9 cellular contexts compared by ENCODE assay signal in genomic region chr2:127887452-127888219, GRCh38. TPM values are rescaled to one million over a fixed set of nuclear protein-coding genes. Genes with fewer than 3 reads are reported as not detected.
DNase-seq lines count a peak whose midpoint lies in the region; ATAC-seq, FAIRE-seq and TF ChIP-seq lines count a peak whose summit lies in the region.
"Had no signal": no experiment of that assay in that cellular context is flagged by ENCODE, and none has a peak within 500 bp of the region (broad histone marks: within the 10 kb centered on the region; RNA-seq: fewer than 3 reads in every experiment).

No MANE protein-coding gene starts in this region.

- H3K9me3 ChIP-seq in astrocyte (ENCODE audit: insufficient read depth, low read depth, low read length), result no peaks in the 10 kb centered on the region
- H3K9me3 ChIP-seq in transverse colon, result no peaks in the 10 kb centered on the region
- no peaks in the 10 kb centered on the region for H3K9me3 ChIP-seq in Peyer's patch

- in situ Hi-C loops in transverse colon (cut with MboI; ENCODE audit: low pct_ligation_motif_present in 1 of 4, low pct_unique_long_range_greater_than_20kb in 1 of 4, low sequenced_read_pairs in 3 of 4), result loop anchor here in 1 of 4 donors (10.0 kb wide), 1 partner anchor 207 kb away; the partner anchor contains the start of gene UGGT1

- H3K27ac Mint-ChIP-seq in activated T-cell treated with anti-CD3 and anti-CD28 coated beads, Interleukin-2, amount 50 U/mL, for 72 hours, result peak overlapping the region; percentile 81
- peak overlapping the region; percentile 58 for H3K27ac Mint-ChIP-seq in astrocyte (ENCODE audit: unreplicated experiment)

- peaks cover 48% of the 10 kb centered on the region for H3K4me1 Mint-ChIP-seq in activated T-cell treated with anti-CD3 and anti-CD28 coated beads, Interleukin-2, amount 50 U/mL, for 72 hours (ENCODE audit: low read depth)
- peaks cover 11% of the 10 kb centered on the region for H3K4me1 Mint-ChIP-seq in astrocyte (ENCODE audit: low read depth, unreplicated experiment)

- H3K27ac ChIP-seq in astrocyte (ENCODE audit: low read depth, low read length), result peak overlapping the region; percentile 13
- H3K27ac ChIP-seq in transverse colon, result peak overlapping the region; percentile 90 to 95 (median 92)
- H3K27ac ChIP-seq in Peyer's patch, result peak overlapping the region in 1 of 4 donors; percentile 7

- H3K36me3 Mint-ChIP-seq in activated T-cell treated with anti-CD3 and anti-CD28 coated beads, Interleukin-2, amount 50 U/mL, for 72 hours (ENCODE audit: insufficient read depth in 2 of 2), result peaks cover 4 to 12% of the 10 kb centered on the region in 2 donors
- peaks cover 4% of the 10 kb centered on the region for H3K36me3 Mint-ChIP-seq in astrocyte (ENCODE audit: low read depth, unreplicated experiment)

- H3K27me3 ChIP-seq in astrocyte (ENCODE audit: insufficient read depth, low read length) (no peaks in the 10 kb centered on the region), transverse colon (no peaks in the 10 kb centered on the region), Peyer's patch (no peaks in the 10 kb centered on the region)

- FAIRE-seq in astrocyte (lab: Jason Lieb, UNC), result no peak

- no peak for TF ChIP-seq EP300 in transverse colon (IDR thresholded peaks at IDR 0.05; ENCODE audit: low read depth)

- peaks cover 42% of the 10 kb centered on the region for H3K79me2 ChIP-seq in astrocyte (ENCODE audit: insufficient read depth, low read length)

- no peaks in the 10 kb centered on the region for H3K27me3 Mint-ChIP-seq in activated T-cell treated with anti-CD3 and anti-CD28 coated beads, Interleukin-2, amount 50 U/mL, for 72 hours (ENCODE audit: low read depth)
- H3K27me3 Mint-ChIP-seq in astrocyte (ENCODE audit: low read depth, unreplicated experiment), result no peaks in the 10 kb centered on the region

- H3K4me3 Mint-ChIP-seq in activated T-cell treated with anti-CD3 and anti-CD28 coated beads, Interleukin-2, amount 50 U/mL, for 72 hours, result peak overlapping the region; percentile 86 to 92
- peak overlapping the region; percentile 92 for H3K4me3 Mint-ChIP-seq in astrocyte (ENCODE audit: unreplicated experiment)

- peak overlapping the region; percentile 96 for H3K4me2 ChIP-seq in astrocyte (ENCODE audit: low read length)

- no peak for TF ChIP-seq CTCF in astrocyte (IDR thresholded peaks at IDR 0.05; ENCODE audit: insufficient read depth, low read depth, low read length)
- TF ChIP-seq CTCF in transverse colon (IDR thresholded peaks at IDR 0.05), result no peak
- no peak for TF ChIP-seq CTCF in Peyer's patch (IDR thresholded peaks at IDR 0.05)

- H3K4me3 ChIP-seq in astrocyte (ENCODE audit: insufficient read depth, low read depth, low read length) (peak overlapping the region; percentile 67), transverse colon (peak overlapping the region in 1 of 4 donors; percentile 60), Peyer's patch (peak overlapping the region in 2 of 4 donors; percentile 12 to 63)

- TF ChIP-seq POLR2A in transverse colon (IDR thresholded peaks at IDR 0.05) (no peak), Peyer's patch (IDR thresholded peaks at IDR 0.05) (no peak)

- 38 to 69% methylated on average over 5 to 6 of the region's 6 CpGs for whole genome bisulfite sequencing in transverse colon (ENCODE audit: low coverage in 1 of 2), 2 donors

- H3K4me1 ChIP-seq in astrocyte (ENCODE audit: insufficient read depth, low read length) (peaks cover 21% of the 10 kb centered on the region), transverse colon (peaks cover 19 to 33% (median 24%) of the 10 kb centered on the region in 4 donors), Peyer's patch (peaks cover 0 to 24% (median 7%) of the 10 kb centered on the region in 4 donors)

- peak overlapping the region; percentile 82 for H3K9ac ChIP-seq in astrocyte (ENCODE audit: low read length)

- DNase-seq in activated T-cell treated with anti-CD3 and anti-CD28 coated beads, Interleukin-2, amount 50 U/mL, for 72 hours, result no peak
- DNase-seq in activated T-cell treated with anti-CD3 and anti-CD28 coated beads, Interleukin-2, amount 50 U/mL, for 1 hour, result no peak
- DNase-seq in astrocyte (ENCODE audit: low read depth) (no peak), left kidney (ENCODE audit: low read depth, low spot score) (peak; percentile 56), transverse colon (no peak), Peyer's patch (no peak), NCI-H510A treated with DMSO at 0.1 percent for 48 hours (lab: John Stamatoyannopoulos, UW) (no peak), AG20443 (ENCODE audit: low spot score) (no peak)
- DNase-seq: activated gamma-delta T cell treated with Interleukin-2 at 50 U/mL for 16 hours had no signal

- intact Hi-C loops in transverse colon (cut with DNase I; ENCODE audit: low total_unique reads), result no loop called here

- no peaks in the 10 kb centered on the region for H3K36me3 ChIP-seq in astrocyte (ENCODE audit: insufficient read depth, low read length)
- H3K36me3 ChIP-seq in transverse colon, result peaks cover 0 to 6% (median 0%) of the 10 kb centered on the region in 4 donors
- H3K36me3 ChIP-seq in Peyer's patch, result peaks cover 0 to 12% (median 0%) of the 10 kb centered on the region in 3 donors

- no peak for ATAC-seq in activated T-cell treated with anti-CD3 and anti-CD28 coated beads, Interleukin-2, amount 50 U/mL, for 72 hours (replicated peaks in 1 of 2)

- H2AFZ ChIP-seq in astrocyte (ENCODE audit: low read depth, low read length), result no peak overlapping the region

- peaks cover 22% of the 10 kb centered on the region for H4K20me1 ChIP-seq in astrocyte (ENCODE audit: insufficient read depth, low read length)

- H3K9me3 Mint-ChIP-seq in activated T-cell treated with anti-CD3 and anti-CD28 coated beads, Interleukin-2, amount 50 U/mL, for 72 hours, result no peaks in the 10 kb centered on the region
- H3K9me3 Mint-ChIP-seq in astrocyte (ENCODE audit: unreplicated experiment), result no peaks in the 10 kb centered on the region

RNA-seq across cellular contexts. Expression of gene AMMECR1L, which starts 1.9 kb away (rescaled TPM):
- total RNA-seq in activated T-cell treated with anti-CD3 and anti-CD28 coated beads, Interleukin-2, amount 50 U/mL, for 72 hours, result 10 to 100 TPM; 24.8 to 25.3 TPM
- 30.5 and 32.2 TPM in 2 replicates for total RNA-seq in astrocyte
- total RNA-seq in transverse colon, result 10 to 100 TPM in 3 of 4 donors, 1 to 10 TPM in 1; 6.6 to 18.3 (median 12.9) TPM
- total RNA-seq in Peyer's patch, result 10 to 100 TPM; 11.6 to 16.1 (median 13.9) TPM

RNA-seq across cellular contexts. Expression of gene POLR2D, which starts 29.7 kb away (rescaled TPM):
- total RNA-seq in activated T-cell treated with anti-CD3 and anti-CD28 coated beads, Interleukin-2, amount 50 U/mL, for 72 hours, result 10 to 100 TPM; 56.3 to 74.7 TPM
- 35.8 and 37.7 TPM in 2 replicates for total RNA-seq in astrocyte
- total RNA-seq in transverse colon, result 10 to 100 TPM in 3 of 4 donors, 1 to 10 TPM in 1; 7.6 to 21.9 (median 11.6) TPM
- 10 to 100 TPM in 2 of 4 donors, 1 to 10 TPM in 2; 8.8 to 10.7 (median 9.8) TPM for total RNA-seq in Peyer's patch
